ENCODE assay signal across 8 cellular contexts in genomic region chr16:15054357-15055140, GRCh38. TPM values are rescaled to one million over a fixed set of nuclear protein-coding genes. Genes with fewer than 3 reads are reported as not detected.
A peak's percentile ranks its signal among the peaks of the same experiment; 100 is the strongest.
DNase-seq lines count a peak whose midpoint lies in the region; TF ChIP-seq lines count a peak whose summit lies in the region.

No MANE protein-coding gene starts in this region.

- peaks cover 9% of the 10 kb centered on the region for H3K36me3 ChIP-seq in SK-N-MC (ENCODE audit: insufficient read depth, low read length)

- H3K4me3 ChIP-seq in GM12875 (ENCODE audit: low read depth, low read length) = peak overlapping the region; percentile 65
- H3K4me3 ChIP-seq in SK-N-MC = peak overlapping the region; percentile 94
- H3K4me3 ChIP-seq in fibroblast of the aortic adventitia (ENCODE audit: low read depth, low read length) = peak overlapping the region; percentile 89
- peak overlapping the region; percentile 87 for H3K4me3 ChIP-seq in retinal pigment epithelial cell (ENCODE audit: low read length)

- H3K9ac ChIP-seq in SK-N-MC (ENCODE audit: insufficient read length) = peak overlapping the region; percentile 92

- H3K9me3 ChIP-seq in SK-N-MC (ENCODE audit: low read depth, low read length) = no peaks in the 10 kb centered on the region

- TF ChIP-seq CTCF in GM12875 (IDR thresholded peaks at IDR 0.05; ENCODE audit: borderline replicate concordance, insufficient read depth, low read depth, low read length) (no peak), fibroblast of the aortic adventitia (IDR thresholded peaks at IDR 0.05; ENCODE audit: insufficient read depth, low read length) (no peak), retinal pigment epithelial cell (conservative IDR thresholded peaks at IDR 0.05; ENCODE audit: low read depth, low read length) (no peak)

- no peak overlapping the region for H3K27ac ChIP-seq in SK-N-MC

- intact Hi-C loops in head of caudate nucleus (cut with DNase I) = no loop called here

- DNase-seq in SK-N-MC (ENCODE audit: low read depth, low spot score) (no peak), fibroblast of the aortic adventitia (ENCODE audit: low read depth) (no peak), retinal pigment epithelial cell (ENCODE audit: low read depth) (no peak), NCI-H187 treated with DMSO at 0.1 percent for 48 hours (lab: John Stamatoyannopoulos, UW) (no peak), head of caudate nucleus (no peak), Kasumi-1 (lab: John Stamatoyannopoulos, UW) (no peak), NCI-H345 treated with DMSO at 0.1 percent for 48 hours (lab: John Stamatoyannopoulos, UW; ENCODE audit: unreplicated experiment) (no peak)

RNA-seq across cellular contexts. Expression of gene NTAN1, which starts 1.3 kb away (rescaled TPM):
- 21.6 and 109 TPM in 2 replicates for total RNA-seq in fibroblast of the aortic adventitia (ENCODE audit: low replicate concordance)

RNA-seq across cellular contexts. Expression of gene RRN3, which starts 39.5 kb away (rescaled TPM):
- total RNA-seq in fibroblast of the aortic adventitia (ENCODE audit: low replicate concordance) = 26.1 and 27.9 TPM in 2 replicates
